ENCODE assay signal across 8 cellular contexts in genomic region chr9:108053555-108054061, GRCh38.
DNase-seq lines count a peak whose midpoint lies in the region; ATAC-seq, FAIRE-seq and TF ChIP-seq lines count a peak whose summit lies in the region.

No MANE protein-coding gene starts in this region.

- no peaks in the 10 kb centered on the region for H3K36me3 Mint-ChIP-seq in astrocyte (ENCODE audit: low read depth, unreplicated experiment)

- H3K9me3 ChIP-seq in astrocyte (ENCODE audit: insufficient read depth, low read depth, low read length) (no peaks in the 10 kb centered on the region), stomach (no peaks in the 10 kb centered on the region)

- ATAC-seq in HG03565 (IDR thresholded peaks at IDR 0.05; ENCODE audit: unreplicated experiment) (no peak), HG03439 (IDR thresholded peaks at IDR 0.05; ENCODE audit: unreplicated experiment) (no peak)

- H3K27me3 ChIP-seq in astrocyte (ENCODE audit: insufficient read depth, low read length) (no peaks in the 10 kb centered on the region), stomach (no peaks in the 10 kb centered on the region)

- 13 to 24% (median 14%) methylated on average over 12 of the region's 12 CpGs for WGBS in stomach, 5 donors

- no peaks in the 10 kb centered on the region for H4K20me1 ChIP-seq in astrocyte (ENCODE audit: insufficient read depth, low read length)

- H3K27ac ChIP-seq in astrocyte (ENCODE audit: low read depth, low read length) = no peak overlapping the region
- peak overlapping the region in 4 of 5 donors; percentile 59 to 70 (median 66) for H3K27ac ChIP-seq in stomach

- CTCF ChIA-PET in HEK293T (lab: Yijun Ruan, JAX) = interaction anchor here (0.8 to 1.2 kb wide), 3 partner anchors 217 to 712 kb away, joined by 3 to 4 read pairs (median 3); no protein-coding TSS in a partner anchor

- H3K4me1 Mint-ChIP-seq in astrocyte (ENCODE audit: low read depth, unreplicated experiment) = peaks cover 18% of the 10 kb centered on the region

- FAIRE-seq in astrocyte (lab: Jason Lieb, UNC) = no peak

- TF ChIP-seq CTCF in astrocyte (IDR thresholded peaks at IDR 0.05; ENCODE audit: insufficient read depth, low read depth, low read length) (no peak), stomach (IDR thresholded peaks at IDR 0.05) (no peak)

- H3K4me1 ChIP-seq in astrocyte (ENCODE audit: insufficient read depth, low read length) = peaks cover 42% of the 10 kb centered on the region
- H3K4me1 ChIP-seq in stomach = peaks cover 22 to 63% (median 35%) of the 10 kb centered on the region in 4 donors

- in situ Hi-C loops in KBM-7 (cut with MboI; ENCODE audit: low pct_unique_long_range_greater_than_20kb, low sequenced_read_pairs) = no loop called here

- H3K9me3 Mint-ChIP-seq in astrocyte (ENCODE audit: unreplicated experiment) = no peaks in the 10 kb centered on the region

- TF ChIP-seq POLR2A in stomach (IDR thresholded peaks at IDR 0.05) = no peak

- DNase-seq in HEK293T (ENCODE audit: extremely low spot score) = peak; percentile 33
- DNase-seq in astrocyte (ENCODE audit: low read depth) = peak; percentile 86
- peak; percentile 91 for DNase-seq in iris pigment epithelial cell (ENCODE audit: low read depth)
- DNase-seq in stomach = peak; percentile 73
- no peak for DNase-seq in KBM-7
- no peak for DNase-seq in Kasumi-1 (lab: John Stamatoyannopoulos, UW)

- peaks cover 3% of the 10 kb centered on the region for H3K27me3 Mint-ChIP-seq in astrocyte (ENCODE audit: low read depth, unreplicated experiment)

- H3K9ac ChIP-seq in astrocyte (ENCODE audit: low read length) = peak overlapping the region; percentile 1

- POLR2A ChIA-PET in HEK293T (lab: Yijun Ruan, JAX) = no interaction called here

- peak overlapping the region; percentile 44 for H2AFZ ChIP-seq in astrocyte (ENCODE audit: low read depth, low read length)

- H3K36me3 ChIP-seq in astrocyte (ENCODE audit: insufficient read depth, low read length) (no peaks in the 10 kb centered on the region), stomach (no peaks in the 10 kb centered on the region)

- H3K4me3 ChIP-seq in astrocyte (ENCODE audit: insufficient read depth, low read depth, low read length) = no peak overlapping the region
- no peak overlapping the region for H3K4me3 ChIP-seq in stomach

- no peak overlapping the region for H3K27ac Mint-ChIP-seq in astrocyte (ENCODE audit: unreplicated experiment)

- H3K79me2 ChIP-seq in astrocyte (ENCODE audit: insufficient read depth, low read length) = no peaks in the 10 kb centered on the region

- H3K4me3 Mint-ChIP-seq in astrocyte (ENCODE audit: unreplicated experiment) = no peak overlapping the region

- H3K4me2 ChIP-seq in astrocyte (ENCODE audit: low read length) = peak overlapping the region; percentile 38

- TF ChIP-seq EP300 in stomach (IDR thresholded peaks at IDR 0.05) = peak; percentile 27

- intact Hi-C loops in stomach (cut with DNase I; ENCODE audit: low total_unique reads) = no loop called here

TF ChIP-seq in HEK293T, 16 proteins besides CTCF, POLR2A, EP300 and RAD21:
- TF ChIP-seq ELF4 (IDR thresholded peaks at IDR 0.05) (no peak), FOXM1 (IDR thresholded peaks at IDR 0.05; ENCODE audit: borderline replicate concordance) (no peak), PKNOX1 (IDR thresholded peaks at IDR 0.05) (peak; percentile 30; the same call in 1 of the 2 replicates), FOXK2 (IDR thresholded peaks at IDR 0.05) (no peak)

Comparison
In these comparisons a context has a peak if more than half of its experiments do, and no peak if none do; other contexts are left out.
1. DNase-seq: peak in HEK293T (single experiment), astrocyte (single experiment), iris pigment epithelial cell (single experiment) and stomach (single experiment); none in KBM-7 (single experiment) and Kasumi-1 (0 of 2).